Comparison of ENCODE assay signal across 8 cellular contexts in the genomic region with DNA sequence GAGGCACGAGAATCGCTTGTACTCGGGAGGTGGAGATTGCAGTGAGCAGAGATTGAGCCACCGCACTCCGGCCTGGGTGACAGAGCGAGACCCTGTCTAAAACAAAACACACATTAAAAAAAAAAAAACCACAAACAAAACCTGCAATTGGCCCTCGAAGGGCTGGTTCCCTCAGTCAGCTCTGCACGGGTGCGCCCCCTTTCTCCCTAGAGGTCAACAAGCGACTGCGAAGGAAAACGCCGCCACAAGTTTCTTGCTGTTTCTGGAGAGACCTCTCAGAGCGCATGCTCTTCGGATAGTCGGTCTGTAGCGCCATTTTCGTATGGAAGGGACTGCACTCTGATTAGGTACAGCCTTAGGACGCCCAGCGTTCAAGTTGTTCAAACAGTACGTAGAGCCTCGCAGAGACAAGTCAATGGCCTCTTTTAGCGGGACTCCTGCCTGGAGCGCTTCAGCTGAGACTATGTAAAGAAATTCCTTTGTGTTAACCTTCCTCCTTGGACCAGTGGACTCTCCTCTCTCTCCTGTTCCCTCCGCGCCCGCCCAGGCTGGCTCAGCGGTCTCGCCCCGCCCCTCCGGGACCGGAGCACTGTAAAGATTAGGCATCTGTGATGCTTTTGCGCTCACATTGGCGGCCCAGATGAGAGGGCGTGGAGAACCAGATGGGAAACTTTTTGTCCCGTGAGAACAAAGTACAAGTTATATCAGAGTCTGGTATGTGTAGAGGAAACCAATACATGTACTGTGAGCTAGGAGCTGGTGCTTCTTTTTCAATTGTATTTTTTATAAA. TPM values are rescaled to one million over a fixed set of nuclear protein-coding genes. Genes with fewer than 3 reads are reported as not detected.
A peak's percentile ranks its signal among the peaks of the same experiment; 100 is the strongest.
DNase-seq lines count a peak whose midpoint lies in the region; ATAC-seq, FAIRE-seq and TF ChIP-seq lines count a peak whose summit lies in the region.

No MANE protein-coding gene starts in this region.

- ATAC-seq in GM19023 (IDR thresholded peaks at IDR 0.05; ENCODE audit: unreplicated experiment) (peak; percentile 55), HG03196 (IDR thresholded peaks at IDR 0.05; ENCODE audit: unreplicated experiment) (peak; percentile 56)

- peak in 2 of 3 experiments; percentile 19 to 29 for TF ChIP-seq CTCF in keratinocyte (optimal IDR thresholded peaks at IDR 0.05 in 1 of 3, IDR thresholded peaks at IDR 0.05 in 1 of 3, conservative IDR thresholded peaks at IDR 0.05 in 1 of 3; ENCODE audit: extremely low read depth in 1 of 3, insufficient read depth in 2 of 3, low read length in 3 of 3)

- peak overlapping the region; percentile 99 for H2AFZ ChIP-seq in keratinocyte (ENCODE audit: control insufficient read depth, low read length)

- H3K9ac ChIP-seq in keratinocyte (ENCODE audit: control insufficient read depth, extremely low read depth, insufficient read depth, low read length): peak overlapping the region; percentile 80

- H3K27me3 ChIP-seq in keratinocyte (ENCODE audit: control insufficient read depth, extremely low read depth, insufficient read depth, low read length): no peaks in the 10 kb centered on the region

- DNase-seq in AG20443 (ENCODE audit: low spot score) (peak; percentile 89), NCI-H345 (lab: John Stamatoyannopoulos, UW) (peak; percentile 82), cerebellar cortex (ENCODE audit: low spot score) (peak; percentile 92), keratinocyte (ENCODE audit: low read depth, low spot score) (peak; percentile 46)
- DNase-seq in activated CD4-positive, CD25-positive, alpha-beta regulatory T cell (lab: John Stamatoyannopoulos, UW): peak; percentile 52 to 63 (median 56)
- DNase-seq in stimulated activated CD4-positive, alpha-beta T cell treated with anti-CD3 and anti-CD28 coated beads, Interleukin-12 subunit alpha, Interleukin-12 subunit beta, amount 100 ng/mL, for 48 hours (ENCODE audit: low read depth in 2 of 3, low spot score in 1 of 3): peak; percentile 81 to 91 (median 82)

- H3K79me2 ChIP-seq in keratinocyte (ENCODE audit: control insufficient read depth, insufficient read depth, low read length): peaks cover 4% of the 10 kb centered on the region

- dilution Hi-C loops in keratinocyte (cut with MboI; ENCODE audit: extremely low pct_ligation_motif_present, low sequenced_read_pairs): no loop called here

- peak; percentile 36 for FAIRE-seq in keratinocyte (lab: Jason Lieb, UNC)

- peak overlapping the region; percentile 96 for H3K4me2 ChIP-seq in keratinocyte (ENCODE audit: control insufficient read depth, extremely low read depth, insufficient read depth, low read depth, low read length)

- H3K9me1 ChIP-seq in keratinocyte (ENCODE audit: control insufficient read depth, extremely low read depth, insufficient read depth, low read length): no peaks in the 10 kb centered on the region

- H3K9me3 ChIP-seq in keratinocyte (ENCODE audit: control insufficient read depth, low read depth, low read length): no peaks in the 10 kb centered on the region

- peak overlapping the region; percentile 81 to 92 (median 87) for H3K4me3 ChIP-seq in keratinocyte (ENCODE audit: control insufficient read depth in 2 of 3, extremely low read depth in 1 of 3, insufficient read depth in 2 of 3, low read depth in 1 of 3, low read length in 3 of 3)

- H3K4me1 ChIP-seq in keratinocyte (ENCODE audit: control insufficient read depth, extremely low read depth, insufficient read depth, low read length): peaks cover 21% of the 10 kb centered on the region

- no peaks in the 10 kb centered on the region for H4K20me1 ChIP-seq in keratinocyte (ENCODE audit: control insufficient read depth, extremely low read depth, insufficient read depth, low read length)

- H3K36me3 ChIP-seq in keratinocyte (ENCODE audit: control insufficient read depth in 2 of 2, extremely low read depth in 1 of 2, insufficient read depth in 2 of 2, low read length in 2 of 2): no peaks in the 10 kb centered on the region

- H3K27ac ChIP-seq in keratinocyte (ENCODE audit: control insufficient read depth, insufficient read depth, low read length): peak overlapping the region; percentile 90

RNA-seq across cellular contexts. Expression of gene CDC14A, which starts 1.0 kb away (rescaled TPM):
- 1.2 to 2.2 TPM (median 2.0 TPM) in 3 replicates for polyA plus RNA-seq in keratinocyte
- 0.17 TPM for polyA plus RNA-seq in keratinocyte (2011; ENCODE audit: low read depth)
- 1.1 and 2.4 TPM in 2 replicates for polyA plus RNA-seq in keratinocyte (2011; cell fraction: cytosol; rRNA removed)
- polyA plus RNA-seq in keratinocyte (2011; cell fraction: nucleus; rRNA removed): 2.7 and 3.4 TPM in 2 replicates
- polyA plus RNA-seq in keratinocyte (2012; ENCODE audit: low replicate concordance): 0.51 and 1.3 TPM in 2 replicates
- 0.36 to 3.0 TPM (median 1.6 TPM) in 3 replicates for polyA minus RNA-seq in keratinocyte
- polyA minus RNA-seq in keratinocyte (2011; cell fraction: cytosol; rRNA and poly(A)+ RNA removed): 0.38 TPM
- 5.7 and 9.3 TPM in 2 replicates for polyA minus RNA-seq in keratinocyte (2011; cell fraction: nucleus; rRNA and poly(A)+ RNA removed)

Comparison
In these comparisons a context has a peak if more than half of its experiments do, and no peak if none do; other contexts are left out.
1. Peak in every context shown above with its lines: DNase-seq, ATAC-seq, H3K4me3 ChIP-seq and H3K27ac ChIP-seq.